ENCODE assay signal across 15 cellular contexts in the genomic region with DNA sequence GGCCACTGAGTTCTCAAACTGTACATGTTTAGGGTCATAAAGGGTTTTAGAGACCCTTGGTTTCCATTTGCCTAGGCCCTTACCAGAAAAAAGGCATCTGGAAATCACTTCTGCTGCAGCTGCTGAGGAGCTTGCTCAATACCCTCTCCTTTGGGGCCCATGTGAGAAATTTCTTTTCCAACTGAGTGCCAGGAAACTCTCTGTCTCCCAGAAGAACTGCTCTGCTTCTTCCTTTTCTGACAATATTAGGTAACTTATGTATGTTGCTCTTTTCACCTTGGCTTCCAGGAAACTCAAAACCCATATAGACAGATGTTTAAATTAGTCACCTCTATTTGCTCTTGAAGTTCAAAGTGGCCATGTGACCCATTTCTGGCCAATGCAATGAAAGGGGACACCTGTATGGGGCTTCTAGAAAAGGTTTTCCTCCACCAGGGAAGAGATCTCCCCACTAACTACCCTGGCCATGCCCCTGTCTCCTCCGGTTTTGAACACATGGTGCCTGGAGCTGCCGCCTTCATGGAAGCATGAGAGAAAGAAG.
A peak's percentile ranks its signal among the peaks of the same experiment; 100 is the strongest.
DNase-seq lines count a peak whose midpoint lies in the region; ATAC-seq and TF ChIP-seq lines count a peak whose summit lies in the region.
"Had no signal": no experiment of that assay in that cellular context is flagged by ENCODE, and none has a peak within 500 bp of the region (broad histone marks: within the 10 kb centered on the region; RNA-seq: fewer than 3 reads in every experiment).

No MANE protein-coding gene starts in this region.

- ATAC-seq in T-helper 17 cell, result no peak
- ATAC-seq in stimulated activated memory B cell treated with anti-CD40 and anti-IgM and Interleukin-4, amounts not matched to agents 10 μg/mL and 1 μg/mL and 100 μg/mL, for 72 hours, result no peak
- no peak for ATAC-seq in HG02678 (IDR thresholded peaks at IDR 0.05; ENCODE audit: unreplicated experiment)
- no peak for ATAC-seq in HG02938 (IDR thresholded peaks at IDR 0.05; ENCODE audit: unreplicated experiment)
- ATAC-seq: foreskin keratinocyte had no signal

- H3K9me3 Mint-ChIP-seq in activated CD4-positive, alpha-beta T cell treated with anti-CD3 and anti-CD28 coated beads, Interleukin-2, amount 10 ng/mL, durations not matched to agents 24 days and 14 days, result no peaks in the 10 kb centered on the region
- H3K9me3 Mint-ChIP-seq in stimulated activated memory B cell treated with anti-CD40 and anti-IgM and Interleukin-4, amounts not matched to agents 10 μg/mL and 1 μg/mL and 100 μg/mL, for 72 hours, result no peaks in the 10 kb centered on the region
- H3K9me3 Mint-ChIP-seq: activated T-helper 2 cell treated with anti-CD3 and anti-CD28 coated beads, Interferon-gamma antibody, Interleukin-2, Interleukin-4, amounts not matched to agents 10 μg/mL and 5 μg/mL and 100 μg/mL, durations not matched to agents 14 hours and 24 hours and 36 hours had no signal

- TF ChIP-seq CTCF in fibroblast of mammary gland (conservative IDR thresholded peaks at IDR 0.05; ENCODE audit: control insufficient read depth, insufficient read depth, low read depth, low read length), result no peak

- H3K36me3 Mint-ChIP-seq in activated CD4-positive, alpha-beta T cell treated with anti-CD3 and anti-CD28 coated beads, Interleukin-2, amount 10 ng/mL, durations not matched to agents 24 days and 14 days (ENCODE audit: low read depth), result peaks cover 50% of the 10 kb centered on the region
- peaks cover 6% of the 10 kb centered on the region for H3K36me3 Mint-ChIP-seq in T-helper 17 cell (ENCODE audit: low read depth)
- H3K36me3 Mint-ChIP-seq in stimulated activated memory B cell treated with anti-CD40 and anti-IgM and Interleukin-4, amounts not matched to agents 10 μg/mL and 1 μg/mL and 100 μg/mL, for 72 hours, result peaks cover 57% of the 10 kb centered on the region

- DNase-seq in activated CD4-positive, alpha-beta T cell treated with anti-CD3 and anti-CD28 coated beads, Interleukin-2, amount 10 ng/mL, durations not matched to agents 24 days and 14 days, result no peak
- no peak for DNase-seq in activated CD4-positive, alpha-beta T cell treated with anti-CD3 and anti-CD28 coated beads, Interleukin-2, amount 50 U/mL, for 4 hours
- DNase-seq in T-helper 17 cell (no peak), fibroblast of mammary gland (ENCODE audit: low read depth) (peak; percentile 64), NCI-H446 treated with DMSO at 0.1 percent for 48 hours (lab: John Stamatoyannopoulos, UW) (no peak)
- DNase-seq: DMS79; foreskin keratinocyte; HCEC 1CT; naive thymus-derived CD4-positive, alpha-beta T cell; NCI-H510A treated with DMSO at 0.1 percent for 48 hours; small intestine had no signal

- H3K27ac Mint-ChIP-seq in activated CD4-positive, alpha-beta T cell treated with anti-CD3 and anti-CD28 coated beads, Interleukin-2, amount 10 ng/mL, durations not matched to agents 24 days and 14 days, result peak overlapping the region; percentile 64
- peak overlapping the region; percentile 85 for H3K27ac Mint-ChIP-seq in T-helper 17 cell
- H3K27ac Mint-ChIP-seq in stimulated activated memory B cell treated with anti-CD40 and anti-IgM and Interleukin-4, amounts not matched to agents 10 μg/mL and 1 μg/mL and 100 μg/mL, for 72 hours, result peak overlapping the region; percentile 57

- no peak overlapping the region for H3K4me3 ChIP-seq in fibroblast of mammary gland (ENCODE audit: control insufficient read depth, low read depth, low read length)

- peaks cover 31% of the 10 kb centered on the region for H3K4me1 Mint-ChIP-seq in activated CD4-positive, alpha-beta T cell treated with anti-CD3 and anti-CD28 coated beads, Interleukin-2, amount 10 ng/mL, durations not matched to agents 24 days and 14 days
- H3K4me1 Mint-ChIP-seq in T-helper 17 cell, result peaks cover 46% of the 10 kb centered on the region
- H3K4me1 Mint-ChIP-seq in stimulated activated memory B cell treated with anti-CD40 and anti-IgM and Interleukin-4, amounts not matched to agents 10 μg/mL and 1 μg/mL and 100 μg/mL, for 72 hours, result peaks cover 35% of the 10 kb centered on the region

- H3K4me3 Mint-ChIP-seq in activated CD4-positive, alpha-beta T cell treated with anti-CD3 and anti-CD28 coated beads, Interleukin-2, amount 10 ng/mL, durations not matched to agents 24 days and 14 days, result no peak overlapping the region
- H3K4me3 Mint-ChIP-seq in T-helper 17 cell, result no peak overlapping the region
- no peak overlapping the region for H3K4me3 Mint-ChIP-seq in stimulated activated memory B cell treated with anti-CD40 and anti-IgM and Interleukin-4, amounts not matched to agents 10 μg/mL and 1 μg/mL and 100 μg/mL, for 72 hours

- H3K27me3 Mint-ChIP-seq in activated CD4-positive, alpha-beta T cell treated with anti-CD3 and anti-CD28 coated beads, Interleukin-2, amount 10 ng/mL, durations not matched to agents 24 days and 14 days, result no peaks in the 10 kb centered on the region
- no peaks in the 10 kb centered on the region for H3K27me3 Mint-ChIP-seq in T-helper 17 cell
- H3K27me3 Mint-ChIP-seq in stimulated activated memory B cell treated with anti-CD40 and anti-IgM and Interleukin-4, amounts not matched to agents 10 μg/mL and 1 μg/mL and 100 μg/mL, for 72 hours, result no peaks in the 10 kb centered on the region
- H3K27me3 Mint-ChIP-seq: naive thymus-derived CD4-positive, alpha-beta T cell had no signal

- no peaks in the 10 kb centered on the region for H3K9me3 ChIP-seq in T-helper 17 cell (ENCODE audit: control insufficient read depth, low read length, poor library complexity, severe bottlenecking)

- intact Hi-C loops in activated CD4-positive, alpha-beta T cell treated with anti-CD3 and anti-CD28 coated beads, Interleukin-2, amount 10 ng/mL, durations not matched to agents 24 days and 14 days (cut with micrococcal nuclease), result no loop called here
